1 cellular context compared by ENCODE assay signal in the genomic region with DNA sequence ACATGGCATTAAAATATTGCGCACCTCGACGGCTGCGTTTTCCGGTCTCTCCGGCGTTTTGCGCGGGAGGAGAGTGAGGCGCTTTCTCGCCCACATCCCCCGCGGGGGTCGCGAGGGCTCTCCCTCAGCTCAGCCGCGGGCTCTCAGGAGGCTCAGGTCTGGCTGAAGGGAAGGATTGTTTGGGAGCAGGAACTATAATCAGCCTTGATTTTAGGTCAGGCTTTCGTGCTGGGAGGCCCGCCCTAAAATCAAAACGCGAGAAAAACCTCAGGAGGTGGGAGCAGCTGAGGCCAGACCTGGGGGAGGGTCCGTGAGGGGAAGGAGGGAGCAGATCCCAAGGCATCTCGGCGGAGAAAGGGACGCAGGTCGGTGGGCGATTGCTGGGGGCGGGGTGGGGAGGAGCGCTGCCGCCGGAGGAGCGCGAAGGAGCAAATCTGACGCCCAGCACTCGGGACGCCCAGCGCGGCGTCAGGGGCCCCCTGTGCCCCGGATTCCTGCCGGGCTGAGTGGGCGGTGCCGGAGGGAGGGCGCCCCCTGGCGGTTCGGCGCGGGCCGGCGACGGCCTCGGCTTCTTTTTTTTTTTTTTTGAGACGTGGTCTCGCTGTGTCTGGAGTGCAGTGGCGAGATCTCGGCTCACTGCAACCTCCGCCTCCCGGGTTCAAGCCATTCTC.
TF ChIP-seq lines count a peak whose summit lies in the region.

No MANE protein-coding gene starts in this region.

TF ChIP-seq in K562, 482 proteins besides CTCF, POLR2A, EP300 and RAD21 (continued from another document and continues in another):
- TF ChIP-seq, protein P1, sequence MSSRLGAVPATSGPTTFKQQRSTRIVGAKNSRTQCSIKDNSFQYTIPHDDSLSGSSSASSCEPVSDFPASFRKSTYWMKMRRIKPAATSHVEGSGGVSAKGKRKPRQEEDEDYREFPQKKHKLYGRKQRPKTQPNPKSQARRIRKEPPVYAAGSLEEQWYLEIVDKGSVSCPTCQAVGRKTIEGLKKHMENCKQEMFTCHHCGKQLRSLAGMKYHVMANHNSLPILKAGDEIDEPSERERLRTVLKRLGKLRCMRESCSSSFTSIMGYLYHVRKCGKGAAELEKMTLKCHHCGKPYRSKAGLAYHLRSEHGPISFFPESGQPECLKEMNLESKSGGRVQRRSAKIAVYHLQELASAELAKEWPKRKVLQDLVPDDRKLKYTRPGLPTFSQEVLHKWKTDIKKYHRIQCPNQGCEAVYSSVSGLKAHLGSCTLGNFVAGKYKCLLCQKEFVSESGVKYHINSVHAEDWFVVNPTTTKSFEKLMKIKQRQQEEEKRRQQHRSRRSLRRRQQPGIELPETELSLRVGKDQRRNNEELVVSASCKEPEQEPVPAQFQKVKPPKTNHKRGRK (tag; IDR thresholded peaks at IDR 0.05) = 0 out of 2 replicates have a peak, but pooled peaks have one; percentile 51
- TF ChIP-seq PHB (CRISPR knock-in tag; IDR thresholded peaks at IDR 0.05) (no peak), KDM4B (IDR thresholded peaks at IDR 0.05; ENCODE audit: borderline replicate concordance in 2 of 2, low read depth in 1 of 2) (peak in 1 of 2 experiments; percentile 27; a peak in 1 of 4 replicates), PCBP1 (IDR thresholded peaks at IDR 0.05; ENCODE audit: low read depth, low read length, poor library complexity, severe bottlenecking) (peak; percentile 86), SMC3 (conservative IDR thresholded peaks at IDR 0.05; ENCODE audit: insufficient read depth, low read depth, low read length) (peak; percentile 48; the same call in 1 of the 2 replicates), CHD1 (IDR thresholded peaks at IDR 0.05; ENCODE audit: low read length) (no peak), ZNF766 (CRISPR knock-in tag; conservative IDR thresholded peaks at IDR 0.05) (0 out of 2 replicates have a peak, but pooled peaks have one; percentile 44), ATF1 (CRISPR knock-in tag; IDR thresholded peaks at IDR 0.05) (no peak), ATF1 (tag; IDR thresholded peaks at IDR 0.05) (peak; percentile 60), MTA1 (IDR thresholded peaks at IDR 0.05; ENCODE audit: borderline replicate concordance) (peak; percentile 12; the same call in 1 of the 2 replicates), TARDBP (IDR thresholded peaks at IDR 0.05) (peak; percentile 39; the same call in 1 of the 2 replicates), MTA3 (IDR thresholded peaks at IDR 0.05; ENCODE audit: borderline replicate concordance) (peak; percentile 44; the same call in 1 of the 2 replicates), XRCC3 (IDR thresholded peaks at IDR 0.05) (no peak), NRF1 (conservative IDR thresholded peaks at IDR 0.05 in 1 of 2, IDR thresholded peaks at IDR 0.05 in 1 of 2) (no peak), TOE1 (IDR thresholded peaks at IDR 0.05; ENCODE audit: borderline replicate concordance) (no peak), TOE1 (CRISPR knock-in tag; IDR thresholded peaks at IDR 0.05; ENCODE audit: borderline replicate concordance, low read depth) (no peak), MEF2A (IDR thresholded peaks at IDR 0.05; ENCODE audit: control insufficient read depth, low read depth, low read length) (no peak), NFIC (IDR thresholded peaks at IDR 0.05) (peak; percentile 16; the same call in 1 of the 2 replicates), JUN (IDR thresholded peaks at IDR 0.05; ENCODE audit: borderline replicate concordance, low read depth, low read length) (0 out of 2 replicates have a peak, but pooled peaks have one; percentile 5), JUN (CRISPR knock-in tag; IDR thresholded peaks at IDR 0.05; ENCODE audit: borderline replicate concordance) (no peak), GABPB1 (CRISPR knock-in tag; IDR thresholded peaks at IDR 0.05) (no peak), OTX1 (CRISPR knock-in tag; IDR thresholded peaks at IDR 0.05) (no peak), FUS (optimal IDR thresholded peaks at IDR 0.05; ENCODE audit: low read depth, low read length) (no peak), TEAD4 (IDR thresholded peaks at IDR 0.05; ENCODE audit: low read length) (0 out of 2 replicates have a peak, but pooled peaks have one; percentile 15), TEAD4 (CRISPR knock-in tag; IDR thresholded peaks at IDR 0.05; ENCODE audit: borderline replicate concordance) (no peak), NCOR1 (IDR thresholded peaks at IDR 0.05) (0 out of 2 replicates have a peak, but pooled peaks have one; percentile 18), NR2C2 (CRISPR knock-in tag; IDR thresholded peaks at IDR 0.05) (no peak), NR2C2 (tag; IDR thresholded peaks at IDR 0.05) (no peak), ZNF384 (IDR thresholded peaks at IDR 0.05; ENCODE audit: low read depth, low read length) (peak; percentile 99), CREB1 (IDR thresholded peaks at IDR 0.05) (no peak), CREB1 (CRISPR knock-in tag; IDR thresholded peaks at IDR 0.05) (peak; percentile 62), CREBBP (IDR thresholded peaks at IDR 0.05; ENCODE audit: low read depth, low read length) (no peak), POLR2B (IDR thresholded peaks at IDR 0.05; ENCODE audit: low read depth, partially characterized antibody) (no peak), MAZ (CRISPR knock-in tag; conservative IDR thresholded peaks at IDR 0.05 in 1 of 2, IDR thresholded peaks at IDR 0.05 in 1 of 2) (peak; percentile 44 to 81; a peak in 2 of 4 replicates), HDAC8 (tag; IDR thresholded peaks at IDR 0.05) (no peak), DPF2 (IDR thresholded peaks at IDR 0.05) (0 out of 2 replicates have a peak, but pooled peaks have one; percentile 24), HNRNPUL1 (IDR thresholded peaks at IDR 0.05; ENCODE audit: low read length) (no peak), SMAD3 (CRISPR knock-in tag; conservative IDR thresholded peaks at IDR 0.05) (0 out of 2 replicates have a peak, but pooled peaks have one; percentile 32), POLR2AphosphoS5 (IDR thresholded peaks at IDR 0.05; ENCODE audit: control insufficient read depth, insufficient read depth, low read depth, low read length) (no peak), CREM (IDR thresholded peaks at IDR 0.05; ENCODE audit: low read depth) (peak; percentile 43; the same call in 1 of the 2 replicates)
- TF ChIP-seq, protein P2, sequence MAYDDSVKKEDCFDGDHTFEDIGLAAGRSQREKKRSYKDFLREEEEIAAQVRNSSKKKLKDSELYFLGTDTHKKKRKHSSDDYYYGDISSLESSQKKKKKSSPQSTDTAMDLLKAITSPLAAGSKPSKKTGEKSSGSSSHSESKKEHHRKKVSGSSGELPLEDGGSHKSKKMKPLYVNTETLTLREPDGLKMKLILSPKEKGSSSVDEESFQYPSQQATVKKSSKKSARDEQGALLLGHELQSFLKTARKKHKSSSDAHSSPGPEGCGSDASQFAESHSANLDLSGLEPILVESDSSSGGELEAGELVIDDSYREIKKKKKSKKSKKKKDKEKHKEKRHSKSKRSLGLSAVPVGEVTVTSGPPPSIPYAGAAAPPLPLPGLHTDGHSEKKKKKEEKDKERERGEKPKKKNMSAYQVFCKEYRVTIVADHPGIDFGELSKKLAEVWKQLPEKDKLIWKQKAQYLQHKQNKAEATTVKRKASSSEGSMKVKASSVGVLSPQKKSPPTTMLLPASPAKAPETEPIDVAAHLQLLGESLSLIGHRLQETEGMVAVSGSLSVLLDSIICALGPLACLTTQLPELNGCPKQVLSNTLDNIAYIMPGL (CRISPR knock-in tag; IDR thresholded peaks at IDR 0.05) = no peak
- TF ChIP-seq, protein P3, sequence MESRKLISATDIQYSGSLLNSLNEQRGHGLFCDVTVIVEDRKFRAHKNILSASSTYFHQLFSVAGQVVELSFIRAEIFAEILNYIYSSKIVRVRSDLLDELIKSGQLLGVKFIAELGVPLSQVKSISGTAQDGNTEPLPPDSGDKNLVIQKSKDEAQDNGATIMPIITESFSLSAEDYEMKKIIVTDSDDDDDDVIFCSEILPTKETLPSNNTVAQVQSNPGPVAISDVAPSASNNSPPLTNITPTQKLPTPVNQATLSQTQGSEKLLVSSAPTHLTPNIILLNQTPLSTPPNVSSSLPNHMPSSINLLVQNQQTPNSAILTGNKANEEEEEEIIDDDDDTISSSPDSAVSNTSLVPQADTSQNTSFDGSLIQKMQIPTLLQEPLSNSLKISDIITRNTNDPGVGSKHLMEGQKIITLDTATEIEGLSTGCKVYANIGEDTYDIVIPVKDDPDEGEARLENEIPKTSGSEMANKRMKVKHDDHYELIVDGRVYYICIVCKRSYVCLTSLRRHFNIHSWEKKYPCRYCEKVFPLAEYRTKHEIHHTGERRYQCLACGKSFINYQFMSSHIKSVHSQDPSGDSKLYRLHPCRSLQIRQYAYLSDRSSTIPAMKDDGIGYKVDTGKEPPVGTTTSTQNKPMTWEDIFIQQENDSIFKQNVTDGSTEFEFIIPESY (CRISPR knock-in tag; IDR thresholded peaks at IDR 0.05) = no peak
- TF ChIP-seq, protein P4, sequence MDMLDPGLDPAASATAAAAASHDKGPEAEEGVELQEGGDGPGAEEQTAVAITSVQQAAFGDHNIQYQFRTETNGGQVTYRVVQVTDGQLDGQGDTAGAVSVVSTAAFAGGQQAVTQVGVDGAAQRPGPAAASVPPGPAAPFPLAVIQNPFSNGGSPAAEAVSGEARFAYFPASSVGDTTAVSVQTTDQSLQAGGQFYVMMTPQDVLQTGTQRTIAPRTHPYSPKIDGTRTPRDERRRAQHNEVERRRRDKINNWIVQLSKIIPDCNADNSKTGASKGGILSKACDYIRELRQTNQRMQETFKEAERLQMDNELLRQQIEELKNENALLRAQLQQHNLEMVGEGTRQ (CRISPR knock-in tag; IDR thresholded peaks at IDR 0.05) = no peak
- TF ChIP-seq, protein P5, sequence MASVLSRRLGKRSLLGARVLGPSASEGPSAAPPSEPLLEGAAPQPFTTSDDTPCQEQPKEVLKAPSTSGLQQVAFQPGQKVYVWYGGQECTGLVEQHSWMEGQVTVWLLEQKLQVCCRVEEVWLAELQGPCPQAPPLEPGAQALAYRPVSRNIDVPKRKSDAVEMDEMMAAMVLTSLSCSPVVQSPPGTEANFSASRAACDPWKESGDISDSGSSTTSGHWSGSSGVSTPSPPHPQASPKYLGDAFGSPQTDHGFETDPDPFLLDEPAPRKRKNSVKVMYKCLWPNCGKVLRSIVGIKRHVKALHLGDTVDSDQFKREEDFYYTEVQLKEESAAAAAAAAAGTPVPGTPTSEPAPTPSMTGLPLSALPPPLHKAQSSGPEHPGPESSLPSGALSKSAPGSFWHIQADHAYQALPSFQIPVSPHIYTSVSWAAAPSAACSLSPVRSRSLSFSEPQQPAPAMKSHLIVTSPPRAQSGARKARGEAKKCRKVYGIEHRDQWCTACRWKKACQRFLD (CRISPR knock-in tag; IDR thresholded peaks at IDR 0.05) = peak; percentile 48; the same call in 1 of the 2 replicates
- TF ChIP-seq, protein P6, sequence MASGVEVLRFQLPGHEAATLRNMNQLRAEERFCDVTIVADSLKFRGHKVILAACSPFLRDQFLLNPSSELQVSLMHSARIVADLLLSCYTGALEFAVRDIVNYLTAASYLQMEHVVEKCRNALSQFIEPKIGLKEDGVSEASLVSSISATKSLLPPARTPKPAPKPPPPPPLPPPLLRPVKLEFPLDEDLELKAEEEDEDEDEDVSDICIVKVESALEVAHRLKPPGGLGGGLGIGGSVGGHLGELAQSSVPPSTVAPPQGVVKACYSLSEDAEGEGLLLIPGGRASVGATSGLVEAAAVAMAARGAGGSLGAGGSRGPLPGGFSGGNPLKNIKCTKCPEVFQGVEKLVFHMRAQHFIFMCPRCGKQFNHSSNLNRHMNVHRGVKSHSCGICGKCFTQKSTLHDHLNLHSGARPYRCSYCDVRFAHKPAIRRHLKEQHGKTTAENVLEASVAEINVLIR (CRISPR knock-in tag; IDR thresholded peaks at IDR 0.05) = 0 out of 2 replicates have a peak, but pooled peaks have one; percentile 12
- TF ChIP-seq, protein P7, sequence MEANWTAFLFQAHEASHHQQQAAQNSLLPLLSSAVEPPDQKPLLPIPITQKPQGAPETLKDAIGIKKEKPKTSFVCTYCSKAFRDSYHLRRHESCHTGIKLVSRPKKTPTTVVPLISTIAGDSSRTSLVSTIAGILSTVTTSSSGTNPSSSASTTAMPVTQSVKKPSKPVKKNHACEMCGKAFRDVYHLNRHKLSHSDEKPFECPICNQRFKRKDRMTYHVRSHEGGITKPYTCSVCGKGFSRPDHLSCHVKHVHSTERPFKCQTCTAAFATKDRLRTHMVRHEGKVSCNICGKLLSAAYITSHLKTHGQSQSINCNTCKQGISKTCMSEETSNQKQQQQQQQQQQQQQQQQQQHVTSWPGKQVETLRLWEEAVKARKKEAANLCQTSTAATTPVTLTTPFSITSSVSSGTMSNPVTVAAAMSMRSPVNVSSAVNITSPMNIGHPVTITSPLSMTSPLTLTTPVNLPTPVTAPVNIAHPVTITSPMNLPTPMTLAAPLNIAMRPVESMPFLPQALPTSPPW (CRISPR knock-in tag; IDR thresholded peaks at IDR 0.05) = peak; percentile 73
- TF ChIP-seq, protein P8, sequence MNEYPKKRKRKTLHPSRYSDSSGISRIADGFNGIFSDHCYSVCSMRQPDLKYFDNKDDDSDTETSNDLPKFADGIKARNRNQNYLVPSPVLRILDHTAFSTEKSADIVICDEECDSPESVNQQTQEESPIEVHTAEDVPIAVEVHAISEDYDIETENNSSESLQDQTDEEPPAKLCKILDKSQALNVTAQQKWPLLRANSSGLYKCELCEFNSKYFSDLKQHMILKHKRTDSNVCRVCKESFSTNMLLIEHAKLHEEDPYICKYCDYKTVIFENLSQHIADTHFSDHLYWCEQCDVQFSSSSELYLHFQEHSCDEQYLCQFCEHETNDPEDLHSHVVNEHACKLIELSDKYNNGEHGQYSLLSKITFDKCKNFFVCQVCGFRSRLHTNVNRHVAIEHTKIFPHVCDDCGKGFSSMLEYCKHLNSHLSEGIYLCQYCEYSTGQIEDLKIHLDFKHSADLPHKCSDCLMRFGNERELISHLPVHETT (CRISPR knock-in tag; conservative IDR thresholded peaks at IDR 0.05 in 1 of 2, IDR thresholded peaks at IDR 0.05 in 1 of 2) = no peak
- TF ChIP-seq, protein P9, sequence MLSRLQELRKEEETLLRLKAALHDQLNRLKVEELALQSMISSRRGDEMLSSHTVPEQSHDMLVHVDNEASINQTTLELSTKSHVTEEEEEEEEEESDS (CRISPR knock-in tag; IDR thresholded peaks at IDR 0.05) = no peak
- TF ChIP-seq, protein P10, sequence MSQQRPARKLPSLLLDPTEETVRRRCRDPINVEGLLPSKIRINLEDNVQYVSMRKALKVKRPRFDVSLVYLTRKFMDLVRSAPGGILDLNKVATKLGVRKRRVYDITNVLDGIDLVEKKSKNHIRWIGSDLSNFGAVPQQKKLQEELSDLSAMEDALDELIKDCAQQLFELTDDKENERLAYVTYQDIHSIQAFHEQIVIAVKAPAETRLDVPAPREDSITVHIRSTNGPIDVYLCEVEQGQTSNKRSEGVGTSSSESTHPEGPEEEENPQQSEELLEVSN (IDR thresholded peaks at IDR 0.05; ENCODE audit: borderline replicate concordance in 1 of 2, extremely low read depth in 1 of 2, insufficient read depth in 1 of 2, insufficient read length in 1 of 2, low read depth in 1 of 2, low read length in 1 of 2, poor library complexity in 1 of 2, severe bottlenecking in 1 of 2) = peak in 1 of 2 experiments; percentile 39
- TF ChIP-seq, protein P11, sequence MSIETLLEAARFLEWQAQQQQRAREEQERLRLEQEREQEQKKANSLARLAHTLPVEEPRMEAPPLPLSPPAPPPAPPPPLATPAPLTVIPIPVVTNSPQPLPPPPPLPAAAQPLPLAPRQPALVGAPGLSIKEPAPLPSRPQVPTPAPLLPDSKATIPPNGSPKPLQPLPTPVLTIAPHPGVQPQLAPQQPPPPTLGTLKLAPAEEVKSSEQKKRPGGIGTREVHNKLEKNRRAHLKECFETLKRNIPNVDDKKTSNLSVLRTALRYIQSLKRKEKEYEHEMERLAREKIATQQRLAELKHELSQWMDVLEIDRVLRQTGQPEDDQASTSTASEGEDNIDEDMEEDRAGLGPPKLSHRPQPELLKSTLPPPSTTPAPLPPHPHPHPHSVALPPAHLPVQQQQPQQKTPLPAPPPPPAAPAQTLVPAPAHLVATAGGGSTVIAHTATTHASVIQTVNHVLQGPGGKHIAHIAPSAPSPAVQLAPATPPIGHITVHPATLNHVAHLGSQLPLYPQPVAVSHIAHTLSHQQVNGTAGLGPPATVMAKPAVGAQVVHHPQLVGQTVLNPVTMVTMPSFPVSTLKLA (conservative IDR thresholded peaks at IDR 0.05) = 0 out of 4 replicates have a peak, but pooled peaks of 1 of the 2 experiments have one; percentile 18
